Comparison of ENCODE assay signal across 8 cellular contexts in genomic region chr1:24392982-24393645, GRCh38. TPM values are rescaled to one million over a fixed set of nuclear protein-coding genes. Genes with fewer than 3 reads are reported as not detected.
DNase-seq lines count a peak whose midpoint lies in the region; ATAC-seq and TF ChIP-seq lines count a peak whose summit lies in the region.

No MANE protein-coding gene starts in this region.

- RAD21 ChIA-PET in HCT116 (lab: Charles Lee; ENCODE audit: low non-redundant PET in 1 of 2, low total read pairs in 2 of 2, uncharacterized antibody in 2 of 2, unreplicated experiment in 2 of 2) = interaction anchor here (0.9 to 3.7 kb wide), 7 partner anchors 191 to 442 kb away, joined by 3 to 68 read pairs (median 31); no protein-coding TSS in a partner anchor

- no peaks in the 10 kb centered on the region for H3K79me2 ChIP-seq in HCT116 (ENCODE audit: insufficient read depth, low read length)

- H3K4me1 Mint-ChIP-seq in CD8-positive, alpha-beta memory T cell = peaks cover 23 to 27% (median 25%) of the 10 kb centered on the region in 3 donors
- H3K4me1 Mint-ChIP-seq in T-helper 17 cell = peaks cover 23% of the 10 kb centered on the region
- peaks cover 28% of the 10 kb centered on the region for H3K4me1 Mint-ChIP-seq in mesothelial cell of epicardium

- peaks cover 0 to 3% (median 0%) of the 10 kb centered on the region in 3 donors for H3K36me3 Mint-ChIP-seq in CD8-positive, alpha-beta memory T cell
- no peaks in the 10 kb centered on the region for H3K36me3 Mint-ChIP-seq in T-helper 17 cell (ENCODE audit: low read depth)
- peaks cover 6% of the 10 kb centered on the region for H3K36me3 Mint-ChIP-seq in mesothelial cell of epicardium

- no TSS peak for BruUV-seq in HCT116 (replicated peaks; lab: Mats Ljungman, UMichigan)

- no peaks in the 10 kb centered on the region for H4K20me1 ChIP-seq in HCT116 (ENCODE audit: insufficient read depth)

- no peaks in the 10 kb centered on the region for H3K27me3 ChIP-seq in CD8-positive, alpha-beta memory T cell (ENCODE audit: insufficient read depth, low read length, poor library complexity, severe bottlenecking)
- no peaks in the 10 kb centered on the region for H3K27me3 ChIP-seq in HCT116 (ENCODE audit: insufficient read depth, low read length)

- TF ChIP-seq CTCF in HCT116 (IDR thresholded peaks at IDR 0.05 in 2 of 3, conservative IDR thresholded peaks at IDR 0.05 in 1 of 3; ENCODE audit: borderline replicate concordance in 1 of 3, insufficient read depth in 1 of 3, low read depth in 2 of 3, low read length in 2 of 3) (no peak), mesothelial cell of epicardium (IDR thresholded peaks at IDR 0.05; ENCODE audit: unreplicated experiment) (no peak)

- H3K9me3 ChIP-seq in CD8-positive, alpha-beta memory T cell (ENCODE audit: low read length) = no peaks in the 10 kb centered on the region
- H3K9me3 ChIP-seq in HCT116 (ENCODE audit: control insufficient read depth in 1 of 2, insufficient read depth in 1 of 2, low read depth in 1 of 2, low read length in 2 of 2) (no peaks in the 10 kb centered on the region), T-helper 17 cell (ENCODE audit: control insufficient read depth, low read length, poor library complexity, severe bottlenecking) (no peaks in the 10 kb centered on the region)

- DNase-seq in CD8-positive, alpha-beta memory T cell = no peak
- DNase-seq in HCT116 (ENCODE audit: low read depth, low spot score) (no peak), T-helper 17 cell (no peak), mesothelial cell of epicardium (ENCODE audit: low spot score in 2 of 2, unreplicated experiment in 2 of 2) (no peak), posterior cingulate gyrus (no peak), iPS-NIHi7 (ENCODE audit: extremely low spot score) (no peak), NCI-H526 treated with DMSO at 0.1 percent for 48 hours (lab: John Stamatoyannopoulos, UW) (no peak), hippocampal formation (lab: John Stamatoyannopoulos, UW) (no peak)

- peak overlapping the region; percentile 38 for H3K9ac ChIP-seq in HCT116 (ENCODE audit: low read length)

- no peak overlapping the region for H3K4me3 Mint-ChIP-seq in CD8-positive, alpha-beta memory T cell
- no peak overlapping the region for H3K4me3 Mint-ChIP-seq in T-helper 17 cell
- H3K4me3 Mint-ChIP-seq in mesothelial cell of epicardium = no peak overlapping the region

- H3K4me3 ChIP-seq in CD8-positive, alpha-beta memory T cell (ENCODE audit: low read length) = no peak overlapping the region
- H3K4me3 ChIP-seq in HCT116 (replicated peaks in 1 of 2; ENCODE audit: low read depth in 1 of 2, low read length in 2 of 2) = no peak overlapping the region

- ATAC-seq in HCT116 = no peak
- ATAC-seq in T-helper 17 cell = no peak

- H3K27me3 Mint-ChIP-seq in CD8-positive, alpha-beta memory T cell = peaks cover 0 to 2% of the 10 kb centered on the region in 2 donors
- H3K27me3 Mint-ChIP-seq in T-helper 17 cell = no peaks in the 10 kb centered on the region
- no peaks in the 10 kb centered on the region for H3K27me3 Mint-ChIP-seq in mesothelial cell of epicardium (ENCODE audit: low read depth)

- peak overlapping the region; percentile 27 to 99 (median 96) for H3K27ac Mint-ChIP-seq in CD8-positive, alpha-beta memory T cell
- peak overlapping the region; percentile 97 for H3K27ac Mint-ChIP-seq in T-helper 17 cell
- peak overlapping the region; percentile 27 for H3K27ac Mint-ChIP-seq in mesothelial cell of epicardium

- H3K27ac ChIP-seq in CD8-positive, alpha-beta memory T cell (ENCODE audit: low read depth, low read length) = no peak overlapping the region
- H3K27ac ChIP-seq in HCT116 (ENCODE audit: low read depth, low read length) = no peak overlapping the region

- H3K9me3 Mint-ChIP-seq in CD8-positive, alpha-beta memory T cell = no peaks in the 10 kb centered on the region
- peaks cover 3% of the 10 kb centered on the region for H3K9me3 Mint-ChIP-seq in mesothelial cell of epicardium

- TF ChIP-seq RAD21 in HCT116 (IDR thresholded peaks at IDR 0.05; ENCODE audit: low read depth) = no peak

- intact Hi-C loops in HCT116 (cut with micrococcal nuclease) (loop anchor here (1.0 to 10.0 kb wide), 5 partner anchors 71 to 621 kb away; no protein-coding TSS in a partner anchor), posterior cingulate gyrus (cut with DNase I) (loop anchor here (1.0 to 5.0 kb wide), 2 partner anchors 191 to 326 kb away; no protein-coding TSS in a partner anchor)

- H3K36me3 ChIP-seq in CD8-positive, alpha-beta memory T cell (ENCODE audit: insufficient read depth, low read length) = no peaks in the 10 kb centered on the region
- H3K36me3 ChIP-seq in HCT116 (ENCODE audit: control insufficient read depth in 1 of 2, insufficient read depth in 2 of 2, low read length in 2 of 2) = no peaks in the 10 kb centered on the region

- CTCF ChIA-PET in CD8-positive, alpha-beta memory T cell (lab: Charles Lee) = interaction anchor here (0.8 to 7.2 kb wide), 20 partner anchors 12 to 437 kb away, joined by 3 to 276 read pairs (median 6); partner anchors contain the start of genes IFNLR1, NIPAL3 and STPG1
- CTCF ChIA-PET in HCT116 (lab: Charles Lee) = interaction anchor here (0.8 to 5.8 kb wide), 27 partner anchors 9 to 477 kb away, joined by 3 to 457 read pairs (median 8); partner anchors contain the start of genes IFNLR1, NIPAL3 and STPG1

- H2AFZ ChIP-seq in HCT116 (ENCODE audit: low read depth, low read length, poor library complexity, severe bottlenecking) = no peak overlapping the region

- H3K9me2 ChIP-seq in HCT116 (ENCODE audit: insufficient read depth) = no peaks in the 10 kb centered on the region

- peak overlapping the region; percentile 59; the same call in 1 of the 2 replicates for H3K4me2 ChIP-seq in HCT116 (ENCODE audit: low read length)

- POLR2A ChIA-PET in CD8-positive, alpha-beta memory T cell (lab: Charles Lee) = interaction anchor here (0.8 to 1.1 kb wide), 2 partner anchors 194 to 243 kb away, joined by 3 to 4 read pairs; no protein-coding TSS in a partner anchor
- POLR2A ChIA-PET in HCT116 (lab: Charles Lee) = interaction anchor here (2.2 to 2.4 kb wide), 3 partner anchors 191 to 242 kb away, joined by 10 to 19 read pairs (median 12); no protein-coding TSS in a partner anchor

- TF ChIP-seq POLR2A in HCT116 (IDR thresholded peaks at IDR 0.05; ENCODE audit: borderline replicate concordance, extremely low read depth, insufficient read depth, insufficient read length) = no peak

- H3K4me1 ChIP-seq in CD8-positive, alpha-beta memory T cell (ENCODE audit: insufficient read depth, low read length) = peaks cover 33% of the 10 kb centered on the region
- peaks cover 8 to 35% of the 10 kb centered on the region in 2 experiments for H3K4me1 ChIP-seq in HCT116 (ENCODE audit: control insufficient read depth in 1 of 2, insufficient read depth in 2 of 2, low read length in 2 of 2)

TF ChIP-seq in HCT116, 20 proteins besides CTCF, POLR2A, EP300 and RAD21 (continues in another document):
- TF ChIP-seq JUND (IDR thresholded peaks at IDR 0.05) (no peak), SRF (IDR thresholded peaks at IDR 0.05; ENCODE audit: low read depth) (no peak), EGR1 (IDR thresholded peaks at IDR 0.05; ENCODE audit: low read depth) (no peak), YY1 (IDR thresholded peaks at IDR 0.05; ENCODE audit: extremely low read depth, insufficient replicate concordance, low read depth, low read length) (no peak), ATF3 (IDR thresholded peaks at IDR 0.05) (no peak), ZNF274 (IDR thresholded peaks at IDR 0.05; ENCODE audit: low read depth, low read length) (no peak), ZBTB33 (IDR thresholded peaks at IDR 0.05; ENCODE audit: extremely low read depth, insufficient replicate concordance, low read length) (no peak), TCF7L2 (IDR thresholded peaks at IDR 0.05; ENCODE audit: borderline replicate concordance, extremely low read depth, insufficient read depth, insufficient read length) (no peak), MAX (IDR thresholded peaks at IDR 0.05) (no peak), EZH2 (IDR thresholded peaks at IDR 0.05) (no peak), SIN3A (IDR thresholded peaks at IDR 0.05; ENCODE audit: low read depth) (no peak), EZH2phosphoT487 (IDR thresholded peaks at IDR 0.05; ENCODE audit: borderline replicate concordance) (no peak)

RNA-seq across cellular contexts. Expression of gene STPG1, which starts 20.5 kb away (rescaled TPM):
- 1 to 10 TPM; 5.1 to 5.6 TPM for total RNA-seq in CD8-positive, alpha-beta memory T cell
- polyA plus RNA-seq in CD8-positive, alpha-beta memory T cell = 4.9 TPM
- total RNA-seq in HCT116 (2021; ENCODE audit: unreplicated experiment) (13.4 TPM), T-helper 17 cell (1 to 10 TPM; 2.5 to 3.6 TPM), mesothelial cell of epicardium (8.8 to 9.4 TPM (median 8.8 TPM) in 3 replicates)
- polyA plus RNA-seq in HCT116 (2012) = 8.2 and 10.3 TPM in 2 replicates

RNA-seq across cellular contexts. Expression of gene NIPAL3, which starts 22.5 kb away (rescaled TPM):
- total RNA-seq in CD8-positive, alpha-beta memory T cell = 10 to 100 TPM; 31.3 to 33.2 TPM
- polyA plus RNA-seq in CD8-positive, alpha-beta memory T cell = 55.5 TPM
- 16.6 TPM for total RNA-seq in HCT116 (2021; ENCODE audit: unreplicated experiment)
- 16.1 and 18.9 TPM in 2 replicates for polyA plus RNA-seq in HCT116 (2012)
- 10 to 100 TPM; 32.9 to 41.7 TPM for total RNA-seq in T-helper 17 cell
- total RNA-seq in mesothelial cell of epicardium = 19.3 to 21.3 TPM (median 20.6 TPM) in 3 replicates

Comparison
In these comparisons a context has a peak if more than half of its experiments do, and no peak if none do; other contexts are left out.
1. H3K27ac Mint-ChIP-seq: peak in every context shown above with its lines; median percentile 97 in T-helper 17 cell; 96 in CD8-positive, alpha-beta memory T cell; 27 in mesothelial cell of epicardium.